Comparison of ENCODE assay signal across 8 cellular contexts in genomic region chr22:29306830-29307657, GRCh38. TPM values are rescaled to one million over a fixed set of nuclear protein-coding genes. Genes with fewer than 3 reads are reported as not detected.
DNase-seq lines count a peak whose midpoint lies in the region; ATAC-seq and TF ChIP-seq lines count a peak whose summit lies in the region.

No MANE protein-coding gene starts in this region.

- peaks cover 4% of the 10 kb centered on the region for H3K27me3 Mint-ChIP-seq in brain

- peak overlapping the region; percentile 47 for H3K4me3 ChIP-seq in iPS-11a (ENCODE audit: low read depth, low read length)

- no peak for ATAC-seq in GM21576 (IDR thresholded peaks at IDR 0.05; ENCODE audit: unreplicated experiment)
- no peak for ATAC-seq in HG03039 (IDR thresholded peaks at IDR 0.05; ENCODE audit: unreplicated experiment)

- peak overlapping the region; percentile 88 to 96 (median 91) for H3K4me3 Mint-ChIP-seq in brain

- TF ChIP-seq CTCF in brain (conservative IDR thresholded peaks at IDR 0.05) = no peak

- peak overlapping the region; percentile 62 to 93 (median 83) for H3K27ac Mint-ChIP-seq in brain

- DNase-seq in COR-L47 (lab: John Stamatoyannopoulos, UW) (peak; percentile 52), HT1080 (ENCODE audit: low read depth) (peak; percentile 73), RKO (ENCODE audit: low spot score) (peak; percentile 75), retina (peak; percentile 77)

- H3K4me1 Mint-ChIP-seq in brain = peaks cover 42% of the 10 kb centered on the region

- no peaks in the 10 kb centered on the region for H3K36me3 Mint-ChIP-seq in brain

- no peaks in the 10 kb centered on the region for H3K9me3 Mint-ChIP-seq in brain

RNA-seq across cellular contexts. Expression of gene GAS2L1, which starts 0.6 kb away (rescaled TPM):
- total RNA-seq in HT1080 (2014; rRNA removed; shearing (Covaris generic)) = 52.7 and 57.5 TPM in 2 replicates
- polyA plus RNA-seq in HT1080 (2015; cell fraction: cytosol; rRNA removed) = 63.9 and 80.1 TPM in 2 replicates
- polyA plus RNA-seq in HT1080 (2015; cell fraction: nucleus; rRNA removed) = 72.7 and 81.9 TPM in 2 replicates
- 20.4 TPM for polyA plus RNA-seq in brain (ENCODE audit: insufficient read depth, low read depth, low replicate concordance)

RNA-seq across cellular contexts. Expression of gene RASL10A, which starts 8.5 kb away (rescaled TPM):
- total RNA-seq in HT1080 (2014; rRNA removed; shearing (Covaris generic)) = 1.5 and 3.6 TPM in 2 replicates
- 0.34 TPM in 1 of 2 replicates, not detected in the other for polyA plus RNA-seq in HT1080 (2015; cell fraction: cytosol; rRNA removed)
- 2.2 and 3.7 TPM in 2 replicates for polyA plus RNA-seq in HT1080 (2015; cell fraction: nucleus; rRNA removed)
- polyA plus RNA-seq in brain (ENCODE audit: insufficient read depth, low read depth, low replicate concordance) = 6.5 TPM

RNA-seq across cellular contexts. Expression of gene EWSR1, which starts 39.0 kb away (rescaled TPM):
- 256 and 340 TPM in 2 replicates for total RNA-seq in HT1080 (2014; rRNA removed; shearing (Covaris generic))
- 245 and 248 TPM in 2 replicates for polyA plus RNA-seq in HT1080 (2015; cell fraction: cytosol; rRNA removed)
- 797 and 806 TPM in 2 replicates for polyA plus RNA-seq in HT1080 (2015; cell fraction: nucleus; rRNA removed)
- 173 TPM for polyA plus RNA-seq in brain (ENCODE audit: insufficient read depth, low read depth, low replicate concordance)

RNA-seq across cellular contexts. Expression of gene RHBDD3, which starts 39.3 kb away (rescaled TPM):
- total RNA-seq in HT1080 (2014; rRNA removed; shearing (Covaris generic)) = 35.8 and 37.7 TPM in 2 replicates
- 20.3 and 29.3 TPM in 2 replicates for polyA plus RNA-seq in HT1080 (2015; cell fraction: cytosol; rRNA removed)
- polyA plus RNA-seq in HT1080 (2015; cell fraction: nucleus; rRNA removed) = 57.5 and 63.3 TPM in 2 replicates
- 20.4 TPM for polyA plus RNA-seq in brain (ENCODE audit: insufficient read depth, low read depth, low replicate concordance)
